In genomic region chr1:24910751-24911650, GRCh38 we compare ENCODE assay signal across 8 cellular contexts. TPM values are rescaled to one million over a fixed set of nuclear protein-coding genes. Genes with fewer than 3 reads are reported as not detected.
DNase-seq lines count a peak whose midpoint lies in the region; ATAC-seq and TF ChIP-seq lines count a peak whose summit lies in the region.

No MANE protein-coding gene starts in this region.

- TF ChIP-seq CTCF in NB4 (IDR thresholded peaks at IDR 0.05; ENCODE audit: low read depth, low read length) (no peak), fibroblast of lung (conservative IDR thresholded peaks at IDR 0.05 in 1 of 2, IDR thresholded peaks at IDR 0.05 in 1 of 2; ENCODE audit: low read depth in 1 of 2, low read length in 2 of 2) (no peak)

- H3K27ac ChIP-seq in fibroblast of lung (ENCODE audit: insufficient read depth, low read length), result no peak overlapping the region

- DNase-seq in NB4 (ENCODE audit: low read depth), result peak; percentile 45
- DNase-seq in activated CD8-positive, alpha-beta memory T cell treated with anti-CD3 and anti-CD28 coated beads, Interleukin-2, amount 50 U/mL, for 4 hours, result peak; percentile 80
- peak; percentile 52 to 75 for DNase-seq in fibroblast of lung (ENCODE audit: low read depth in 2 of 2)
- peak; percentile 66 to 77 for DNase-seq in stimulated activated CD8-positive, alpha-beta memory T cell treated with anti-CD3 and anti-CD28 coated beads, Interleukin-7, amount 100 ng/mL, for 1 hour (ENCODE audit: low read depth in 2 of 2)
- DNase-seq in NCI-H2029 (lab: John Stamatoyannopoulos, UW), result no peak

- ATAC-seq in HG03378 (IDR thresholded peaks at IDR 0.05; ENCODE audit: unreplicated experiment) (no peak), GM18517 (IDR thresholded peaks at IDR 0.05; ENCODE audit: unreplicated experiment) (no peak), HG02623 (IDR thresholded peaks at IDR 0.05; ENCODE audit: unreplicated experiment) (no peak)

- no peaks in the 10 kb centered on the region for H3K79me2 ChIP-seq in fibroblast of lung (ENCODE audit: control insufficient read depth, insufficient read depth, low read length)

- no peaks in the 10 kb centered on the region for H4K20me1 ChIP-seq in fibroblast of lung (ENCODE audit: control insufficient read depth, extremely low read depth, insufficient read depth, low read length)

- peaks cover 5% of the 10 kb centered on the region for H3K4me1 ChIP-seq in fibroblast of lung (ENCODE audit: control insufficient read depth, extremely low read depth, insufficient read depth, low read length)

- H2AFZ ChIP-seq in fibroblast of lung (ENCODE audit: low read length), result no peak overlapping the region

- H3K4me3 ChIP-seq in NB4 (ENCODE audit: low read depth, low read length) (no peak overlapping the region), fibroblast of lung (replicated peaks in 1 of 4; ENCODE audit: control extremely low read depth in 1 of 4, insufficient read depth in 1 of 4, low read depth in 3 of 4, low read length in 4 of 4) (no peak overlapping the region)

- no peaks in the 10 kb centered on the region for H3K9me3 ChIP-seq in fibroblast of lung (ENCODE audit: control insufficient read depth, insufficient read depth, low read depth, low read length)

- H3K9ac ChIP-seq in fibroblast of lung (ENCODE audit: insufficient read depth, low read length), result no peak overlapping the region

- H3K27me3 ChIP-seq in fibroblast of lung (ENCODE audit: control insufficient read depth, insufficient read depth, low read length), result no peaks in the 10 kb centered on the region

- no peaks in the 10 kb centered on the region for H3K36me3 ChIP-seq in fibroblast of lung (ENCODE audit: control insufficient read depth, insufficient read depth, low read length)

- no peak for TF ChIP-seq POLR2A in NB4 (IDR thresholded peaks at IDR 0.05; ENCODE audit: extremely low read depth, insufficient read length)

- no peak overlapping the region for H3K4me2 ChIP-seq in fibroblast of lung (ENCODE audit: extremely low read depth, insufficient read depth, low read length)

RNA-seq across cellular contexts. Expression of gene RUNX3, which starts 19.1 kb away (rescaled TPM):
- total RNA-seq in fibroblast of lung, result 0.26 and 0.66 TPM in 2 replicates
- polyA plus RNA-seq in fibroblast of lung, result 0.48 and 1.8 TPM in 2 replicates
- 1.9 and 4.9 TPM in 2 replicates for polyA plus RNA-seq in fibroblast of lung (2012)
- 0.51 and 8.1 TPM in 2 replicates for polyA minus RNA-seq in fibroblast of lung (ENCODE audit: low replicate concordance)
